8 cellular contexts compared by ENCODE assay signal in the genomic region with DNA sequence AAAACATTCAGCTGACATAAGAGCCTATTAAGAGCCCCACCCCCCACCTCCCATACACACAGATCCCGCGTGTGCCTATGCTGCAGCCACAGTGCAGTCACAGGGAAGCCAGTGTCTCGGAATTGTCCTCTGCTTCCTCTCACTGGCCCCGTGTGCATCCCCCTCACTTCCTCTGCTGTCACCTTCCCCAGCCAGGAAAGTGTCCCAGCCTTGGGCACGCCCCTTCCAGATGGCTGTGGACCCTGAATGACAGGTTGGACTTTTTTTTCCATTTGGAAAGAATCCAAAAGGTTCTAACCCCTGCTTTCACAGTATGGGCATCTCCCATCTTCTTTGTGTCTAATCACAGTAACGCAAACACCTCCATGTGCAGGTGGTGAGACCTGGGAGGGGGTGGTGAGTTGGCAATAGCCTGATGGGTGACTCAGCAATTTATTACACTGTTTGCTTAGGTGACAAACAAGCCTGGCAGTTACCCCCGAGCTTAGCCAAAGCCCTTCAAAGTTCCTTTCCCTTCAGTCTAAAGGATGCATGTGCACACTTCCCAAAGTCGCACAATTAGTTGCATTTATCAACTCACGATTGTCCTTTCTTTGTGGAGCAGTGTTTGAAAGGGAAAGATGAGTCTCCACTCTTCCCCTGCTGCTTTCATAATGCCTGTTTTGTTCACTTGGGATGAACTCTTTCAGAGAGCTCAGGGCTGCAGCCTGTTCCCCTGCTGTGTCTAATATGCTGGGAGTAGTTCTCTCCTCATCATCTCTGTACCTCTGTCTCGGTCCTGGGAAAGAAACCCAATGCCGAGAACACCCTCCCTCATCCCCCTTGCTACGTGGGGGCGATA.
DNase-seq lines count a peak whose midpoint lies in the region; ATAC-seq, FAIRE-seq and TF ChIP-seq lines count a peak whose summit lies in the region.

No MANE protein-coding gene starts in this region.

- 24% methylated on average over 13 of the region's 13 CpGs for WGBS in A549 (ENCODE audit: missing lambda C conversion rate)
- 78% methylated on average over 12 of the region's 13 CpGs for WGBS in HUES64

- peak overlapping the region; percentile 0; the same call in 1 of the 2 replicates for H3K9ac ChIP-seq in HUES64 (ENCODE audit: low read depth, low read length)

- POLR2A ChIA-PET in A549 (lab: Yijun Ruan, JAX): no interaction called here

- H3K4me3 Mint-ChIP-seq in T-helper 2 cell treated with Interferon-gamma antibody and Interleukin-4, amounts not matched to agents 5 μg/mL and 100 μg/mL, for 36 hours: no peak overlapping the region

- ATAC-seq in A549: peak; percentile 58 to 66; a peak in 5 of 6 replicates
- no peak for ATAC-seq in HG03460 (IDR thresholded peaks at IDR 0.05; ENCODE audit: unreplicated experiment)
- no peak for ATAC-seq in GM18517 (IDR thresholded peaks at IDR 0.05; ENCODE audit: unreplicated experiment)

- no peaks in the 10 kb centered on the region for H3K27me3 Mint-ChIP-seq in T-helper 2 cell treated with Interferon-gamma antibody and Interleukin-4, amounts not matched to agents 5 μg/mL and 100 μg/mL, for 36 hours (ENCODE audit: low read depth)

- peak overlapping the region; percentile 78 for H3K4me2 ChIP-seq in A549

- TF ChIP-seq RAD21 in A549 (conservative IDR thresholded peaks at IDR 0.05 in 1 of 2, IDR thresholded peaks at IDR 0.05 in 1 of 2): no peak

- no peaks in the 10 kb centered on the region for H3K9me3 ChIP-seq in A549
- H3K9me3 ChIP-seq in HUES64 (ENCODE audit: insufficient read depth, low read depth, low read length): no peaks in the 10 kb centered on the region

- TF ChIP-seq EP300 in A549 (IDR thresholded peaks at IDR 0.05): no peak

- H3K27me3 ChIP-seq in HUES64 (ENCODE audit: insufficient read depth, low read length): no peaks in the 10 kb centered on the region

- TF ChIP-seq CTCF in A549 (IDR thresholded peaks at IDR 0.05): no peak

- H3K36me3 Mint-ChIP-seq in T-helper 2 cell treated with Interferon-gamma antibody and Interleukin-4, amounts not matched to agents 5 μg/mL and 100 μg/mL, for 36 hours (ENCODE audit: low read depth): peaks cover 17% of the 10 kb centered on the region

- H3K4me1 Mint-ChIP-seq in T-helper 2 cell treated with Interferon-gamma antibody and Interleukin-4, amounts not matched to agents 5 μg/mL and 100 μg/mL, for 36 hours (ENCODE audit: low read depth): peaks cover 16% of the 10 kb centered on the region

- DNase-seq in A549 (ENCODE audit: low read depth in 1 of 2, low spot score in 1 of 2) (peak; percentile 73 to 78), NCI-H748 (lab: John Stamatoyannopoulos, UW; ENCODE audit: unreplicated experiment) (peak; percentile 98), erythroblast (lab: John Stamatoyannopoulos, UW) (peak; percentile 11 to 33), NOMO-1 treated with dmso at 0.1 percent for 144 hours (lab: John Stamatoyannopoulos, UW; ENCODE audit: unreplicated experiment) (no peak)
- no peak for DNase-seq in T-helper 2 cell treated with Interferon-gamma antibody and Interleukin-4, amounts not matched to agents 5 μg/mL and 100 μg/mL, for 36 hours (ENCODE audit: low spot score)

- peak overlapping the region; percentile 21; the same call in 2 of the 3 replicates for H3K4me3 ChIP-seq in A549
- H3K4me3 ChIP-seq in HUES64 (ENCODE audit: low read length): no peak overlapping the region

- H3K36me3 ChIP-seq in HUES64 (ENCODE audit: insufficient read depth, low read length): no peaks in the 10 kb centered on the region; the same call in 1 of the 2 replicates

- FAIRE-seq in A549 (lab: Jason Lieb, UNC): no peak

- TF ChIP-seq POLR2A in A549 (IDR thresholded peaks at IDR 0.05; ENCODE audit: low read length): no peak
- no peak for TF ChIP-seq POLR2A in erythroblast (IDR thresholded peaks at IDR 0.05; ENCODE audit: low read length)

- H3K27ac ChIP-seq in A549 (peak overlapping the region; percentile 84 to 85), HUES64 (ENCODE audit: low read depth, low read length) (peak overlapping the region; percentile 8; the same call in 1 of the 2 replicates)

- CTCF ChIA-PET in A549 (lab: Yijun Ruan, JAX): interaction anchor here (0.6 to 13.7 kb wide), 7 partner anchors 8 to 508 kb away, joined by 3 to 127 read pairs (median 5); no protein-coding TSS in a partner anchor

- no peaks in the 10 kb centered on the region for H3K9me3 Mint-ChIP-seq in T-helper 2 cell treated with Interferon-gamma antibody and Interleukin-4, amounts not matched to agents 5 μg/mL and 100 μg/mL, for 36 hours

- H3K27ac Mint-ChIP-seq in T-helper 2 cell treated with Interferon-gamma antibody and Interleukin-4, amounts not matched to agents 5 μg/mL and 100 μg/mL, for 36 hours: no peak overlapping the region

- H3K4me1 ChIP-seq in A549 (peaks cover 43% of the 10 kb centered on the region), HUES64 (ENCODE audit: insufficient read depth, low read length) (peaks cover 48% of the 10 kb centered on the region)

TF ChIP-seq in A549, 52 proteins besides CTCF, POLR2A, EP300 and RAD21:
- TF ChIP-seq MAFK (IDR thresholded peaks at IDR 0.05; ENCODE audit: partially characterized antibody) (peak; percentile 100), NFE2L2 (conservative IDR thresholded peaks at IDR 0.05; ENCODE audit: low read length) (peak; percentile 100), TP53 (CRISPR knock-in tag; IDR thresholded peaks at IDR 0.05) (no peak), JUNB (IDR thresholded peaks at IDR 0.05) (peak; percentile 43; the same call in 1 of the 2 replicates), BCL3 (IDR thresholded peaks at IDR 0.05) (0 out of 3 replicates have a peak, but pooled peaks have one; percentile 34), FOSL2 (IDR thresholded peaks at IDR 0.05) (peak; percentile 26; the same call in 1 of the 2 replicates), FOSL2 (CRISPR knock-in tag; IDR thresholded peaks at IDR 0.05) (peak; percentile 85), HDAC2 (IDR thresholded peaks at IDR 0.05) (no peak), MAX (IDR thresholded peaks at IDR 0.05) (peak; percentile 76)

Comparison
In these comparisons a context has a peak if more than half of its experiments do, and no peak if none do; other contexts are left out.
1. ATAC-seq: peak in A549 (2 of 2); none in HG03460 (single experiment) and GM18517 (single experiment).
2. DNase-seq: peak in A549 (2 of 2), NCI-H748 (single experiment) and erythroblast (2 of 2); none in NOMO-1 treated with dmso at 0.1 percent for 144 hours (single experiment) and T-helper 2 cell treated with Interferon-gamma antibody and Interleukin-4, amounts not matched to agents 5 μg/mL and 100 μg/mL, for 36 hours (single experiment).